ENCODE assay signal across 8 cellular contexts in the genomic region with DNA sequence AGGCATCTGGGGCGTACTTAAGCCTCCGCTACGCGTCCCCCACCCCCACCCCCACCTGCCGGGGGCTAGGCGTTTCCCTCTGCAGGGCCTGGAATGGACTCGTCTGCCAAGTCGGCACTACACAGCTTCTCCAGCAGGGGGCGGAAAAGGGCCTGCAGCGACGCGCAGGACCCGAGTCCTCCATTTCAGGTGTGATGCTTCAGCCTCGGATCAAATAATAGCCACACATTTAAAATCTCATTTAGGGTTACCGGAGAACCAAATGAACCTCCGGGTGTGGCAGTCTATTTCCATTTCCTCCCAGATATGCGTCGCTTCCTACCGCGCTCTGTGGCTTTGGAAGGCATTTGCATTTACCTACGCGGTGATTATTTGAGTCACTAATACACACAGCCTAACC. TPM values are rescaled to one million over a fixed set of nuclear protein-coding genes. Genes with fewer than 3 reads are reported as not detected.
DNase-seq lines count a peak whose midpoint lies in the region; ATAC-seq and TF ChIP-seq lines count a peak whose summit lies in the region.

No MANE protein-coding gene starts in this region.

- no peaks in the 10 kb centered on the region for H3K4me1 ChIP-seq in HUES64 (ENCODE audit: insufficient read depth, low read length)
- no peaks in the 10 kb centered on the region for H3K4me1 ChIP-seq in right lobe of liver

- H3K4me3 ChIP-seq in HUES64 (ENCODE audit: low read length) = peak overlapping the region; percentile 34
- H3K4me3 ChIP-seq in cardiac fibroblast (replicated peaks in 1 of 2; ENCODE audit: low read depth in 2 of 2, low read length in 2 of 2) = no peak overlapping the region
- no peak overlapping the region for H3K4me3 ChIP-seq in right lobe of liver

- TF ChIP-seq POLR2A in right lobe of liver (IDR thresholded peaks at IDR 0.05) = no peak

- no TSS peak for BruUV-seq in Calu3 (replicated peaks; lab: Mats Ljungman, UMichigan)

- H3K27ac Mint-ChIP-seq in Calu3 (ENCODE audit: unreplicated experiment) (no peak overlapping the region), activated B cell treated with CpG ODN at 0.5 μM for 24 hours (no peak overlapping the region)

- ATAC-seq in activated B cell treated with CpG ODN at 0.5 μM for 24 hours (ENCODE audit: low read depth) (peak; percentile 61), right lobe of liver (peak; percentile 44 to 66 (median 54))

- intact Hi-C loops in Calu3 (cut with micrococcal nuclease; ENCODE audit: unreplicated experiment) = loop anchor here (10.0 kb wide), 1 partner anchor 346 kb away; no protein-coding TSS in a partner anchor
- intact Hi-C loops in activated B cell treated with CpG ODN at 0.5 μM for 24 hours (cut with micrococcal nuclease) = loop anchor here (5.0 kb wide), 1 partner anchor 348 kb away; no protein-coding TSS in a partner anchor
- intact Hi-C loops in right lobe of liver (cut with DNase I) = no loop called here

- H3K9me3 ChIP-seq in HUES64 (ENCODE audit: insufficient read depth, low read depth, low read length) (no peaks in the 10 kb centered on the region), right lobe of liver (no peaks in the 10 kb centered on the region)

- H3K27me3 Mint-ChIP-seq in Calu3 (ENCODE audit: unreplicated experiment) (peaks cover 48% of the 10 kb centered on the region), activated B cell treated with CpG ODN at 0.5 μM for 24 hours (peaks cover 9% of the 10 kb centered on the region)

- H3K36me3 ChIP-seq in HUES64 (ENCODE audit: insufficient read depth, low read length) (no peaks in the 10 kb centered on the region), right lobe of liver (no peaks in the 10 kb centered on the region)

- DNase-seq in Calu3 = peak; percentile 60
- DNase-seq in GM20000 (ENCODE audit: low spot score) = peak; percentile 68
- DNase-seq in activated B cell treated with CpG ODN at 0.5 μM for 24 hours = no peak
- peak; percentile 15 to 16 for DNase-seq in cardiac fibroblast (ENCODE audit: low read depth in 2 of 2)
- DNase-seq in right lobe of liver = peak; percentile 41 to 64 (median 45)
- peak; percentile 36 for DNase-seq in stimulated activated CD8-positive, alpha-beta memory T cell treated with anti-CD3 and anti-CD28 coated beads, Interleukin-7, amount 100 ng/mL, for 24 hours (ENCODE audit: low read depth)
- no peak for DNase-seq in 8988T

- H3K9me3 Mint-ChIP-seq in Calu3 (ENCODE audit: low read depth, unreplicated experiment) = no peaks in the 10 kb centered on the region
- H3K9me3 Mint-ChIP-seq in activated B cell treated with CpG ODN at 0.5 μM for 24 hours = no peaks in the 10 kb centered on the region

- POLR2A ChIA-PET in activated B cell treated with CpG ODN at 0.5 μM for 24 hours (lab: Charles Lee) = no interaction called here

- no peak overlapping the region for H3K27ac ChIP-seq in HUES64 (ENCODE audit: low read depth, low read length)
- no peak overlapping the region for H3K27ac ChIP-seq in right lobe of liver

- peaks cover 8% of the 10 kb centered on the region for H3K4me1 Mint-ChIP-seq in Calu3 (ENCODE audit: low read depth, unreplicated experiment)
- H3K4me1 Mint-ChIP-seq in activated B cell treated with CpG ODN at 0.5 μM for 24 hours = peaks cover 18% of the 10 kb centered on the region

- H3K4me3 Mint-ChIP-seq in Calu3 (ENCODE audit: low read depth, unreplicated experiment) (no peak overlapping the region), activated B cell treated with CpG ODN at 0.5 μM for 24 hours (peak overlapping the region; percentile 60)

- TF ChIP-seq CTCF in Calu3 (IDR thresholded peaks at IDR 0.05; ENCODE audit: unreplicated experiment) (peak; percentile 70), GM20000 (IDR thresholded peaks at IDR 0.05; ENCODE audit: extremely low read depth, missing control alignments) (peak; percentile 65), activated B cell treated with CpG ODN at 0.5 μM for 24 hours (IDR thresholded peaks at IDR 0.05) (no peak), cardiac fibroblast (IDR thresholded peaks at IDR 0.05; ENCODE audit: low read depth, low read length) (peak; percentile 56), right lobe of liver (IDR thresholded peaks at IDR 0.05) (peak; percentile 45 to 65 (median 62))

- no peaks in the 10 kb centered on the region for H3K27me3 ChIP-seq in HUES64 (ENCODE audit: insufficient read depth, low read length)
- peaks cover 0 to under 1% of the 10 kb centered on the region in 2 donors for H3K27me3 ChIP-seq in right lobe of liver

- H3K36me3 Mint-ChIP-seq in Calu3 (ENCODE audit: insufficient read depth, unreplicated experiment) = peaks cover 8% of the 10 kb centered on the region
- no peaks in the 10 kb centered on the region for H3K36me3 Mint-ChIP-seq in activated B cell treated with CpG ODN at 0.5 μM for 24 hours (ENCODE audit: low read depth)

- CTCF ChIA-PET in Calu3 (lab: Charles Lee) = no interaction called here
- CTCF ChIA-PET in activated B cell treated with CpG ODN at 0.5 μM for 24 hours (lab: Charles Lee) = interaction anchor here (1.5 kb wide), 1 partner anchor 145 kb away, joined by 4 read pairs; no protein-coding TSS in a partner anchor

- WGBS in HUES64 = 26% methylated on average over 21 of the region's 22 CpGs
- 37% methylated on average over 16 of the region's 22 CpGs for whole genome bisulfite sequencing in right lobe of liver (ENCODE audit: insufficient coverage, low coverage, low lambda C conversion rate, missing lambda C conversion rate)

- H3K9ac ChIP-seq in HUES64 (ENCODE audit: low read depth, low read length) = no peak overlapping the region

RNA-seq across cellular contexts. Expression of a gene that starts 2.9 kb away (rescaled TPM):
- total RNA-seq in Calu3 (2022) = 0.50 and 0.88 TPM in 2 replicates
- 1.9 TPM for polyA plus RNA-seq in HUES64 (2013, experiment 1 of 2)
- polyA plus RNA-seq in HUES64 (2013, experiment 2 of 2) = 2.6 TPM
- total RNA-seq in activated B cell treated with CpG ODN at 0.5 μM for 24 hours = 0.05 TPM in 1 of 2 replicates, not detected in the other
- 1 to 10 TPM in 1 of 6 experiments, under 1 TPM in 4, not detected in 1; 0.09 to 1.5 (median 0.24) TPM for total RNA-seq in right lobe of liver

Comparison
In these comparisons a context has a peak if more than half of its experiments do, and no peak if none do; other contexts are left out.
1. DNase-seq: peak in Calu3 (single experiment), GM20000 (single experiment), cardiac fibroblast (2 of 2), right lobe of liver (3 of 3) and stimulated activated CD8-positive, alpha-beta memory T cell treated with anti-CD3 and anti-CD28 coated beads, Interleukin-7, amount 100 ng/mL, for 24 hours (single experiment); none in activated B cell treated with CpG ODN at 0.5 μM for 24 hours (single experiment) and 8988T (single experiment).
2. intact Hi-C loops: an anchor here in Calu3 (10.0 kb wide) and activated B cell treated with CpG ODN at 0.5 μM for 24 hours (5.0 kb wide); none called in right lobe of liver.